1 cellular context compared by ENCODE assay signal in the genomic region with DNA sequence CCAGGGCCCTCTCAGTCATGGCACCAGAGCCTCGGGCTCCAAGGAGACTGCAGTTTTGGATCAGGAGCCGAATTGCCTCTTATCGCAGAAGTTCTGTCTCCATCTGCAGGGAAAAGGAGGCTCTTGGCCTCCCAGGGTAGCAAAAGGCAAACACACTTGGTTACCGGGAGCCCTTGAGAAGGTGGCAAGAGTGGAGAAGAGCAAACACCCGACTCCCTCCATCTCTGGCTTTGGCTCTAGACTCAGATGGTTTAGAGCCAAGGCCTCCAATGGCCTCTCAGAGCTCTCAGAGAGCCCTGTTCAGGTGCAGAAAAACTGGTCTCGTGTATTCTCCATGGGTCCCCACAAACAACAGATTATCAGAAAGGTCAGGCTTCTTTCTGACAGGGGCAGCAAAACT.
TF ChIP-seq lines count a peak whose summit lies in the region.

No MANE protein-coding gene starts in this region.

TF ChIP-seq in HepG2, 621 proteins besides CTCF, POLR2A, EP300 and RAD21:
- TF ChIP-seq HNRNPH1 (optimal IDR thresholded peaks at IDR 0.05; ENCODE audit: low read depth, low read length) (no peak), BRD4 (CRISPR knock-in tag; IDR thresholded peaks at IDR 0.05) (no peak), ZFP90 (CRISPR knock-in tag; IDR thresholded peaks at IDR 0.05; ENCODE audit: borderline replicate concordance) (no peak), FIP1L1 (IDR thresholded peaks at IDR 0.05; ENCODE audit: borderline replicate concordance, insufficient read depth, low read depth, low read length) (no peak), TCF12 (IDR thresholded peaks at IDR 0.05) (no peak), TCF12 (CRISPR knock-in tag; IDR thresholded peaks at IDR 0.05) (no peak), FOXJ3 (CRISPR knock-in tag; IDR thresholded peaks at IDR 0.05; ENCODE audit: borderline replicate concordance) (no peak), TBP (CRISPR knock-in tag; IDR thresholded peaks at IDR 0.05) (no peak), ZNF891 (CRISPR knock-in tag; IDR thresholded peaks at IDR 0.05) (no peak), STAG1 (CRISPR knock-in tag; IDR thresholded peaks at IDR 0.05) (no peak), FOXP1 (IDR thresholded peaks at IDR 0.05) (no peak), FOXP1 (CRISPR knock-in tag; IDR thresholded peaks at IDR 0.05) (no peak), ZNF720 (CRISPR knock-in tag; IDR thresholded peaks at IDR 0.05) (no peak), MAZ (IDR thresholded peaks at IDR 0.05; ENCODE audit: borderline replicate concordance, low read depth, low read length) (no peak), MAZ (CRISPR knock-in tag; IDR thresholded peaks at IDR 0.05; ENCODE audit: low read depth) (no peak), AKAP8 (CRISPR knock-in tag; IDR thresholded peaks at IDR 0.05) (no peak)
- TF ChIP-seq, protein P1, sequence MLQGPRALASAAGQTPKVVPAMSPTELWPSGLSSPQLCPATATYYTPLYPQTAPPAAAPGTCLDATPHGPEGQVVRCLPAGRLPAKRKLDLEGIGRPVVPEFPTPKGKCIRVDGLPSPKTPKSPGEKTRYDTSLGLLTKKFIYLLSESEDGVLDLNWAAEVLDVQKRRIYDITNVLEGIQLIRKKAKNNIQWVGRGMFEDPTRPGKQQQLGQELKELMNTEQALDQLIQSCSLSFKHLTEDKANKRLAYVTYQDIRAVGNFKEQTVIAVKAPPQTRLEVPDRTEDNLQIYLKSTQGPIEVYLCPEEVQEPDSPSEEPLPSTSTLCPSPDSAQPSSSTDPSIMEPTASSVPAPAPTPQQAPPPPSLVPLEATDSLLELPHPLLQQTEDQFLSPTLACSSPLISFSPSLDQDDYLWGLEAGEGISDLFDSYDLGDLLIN (CRISPR knock-in tag; IDR thresholded peaks at IDR 0.05; ENCODE audit: borderline replicate concordance): no peak
- TF ChIP-seq, protein P2, sequence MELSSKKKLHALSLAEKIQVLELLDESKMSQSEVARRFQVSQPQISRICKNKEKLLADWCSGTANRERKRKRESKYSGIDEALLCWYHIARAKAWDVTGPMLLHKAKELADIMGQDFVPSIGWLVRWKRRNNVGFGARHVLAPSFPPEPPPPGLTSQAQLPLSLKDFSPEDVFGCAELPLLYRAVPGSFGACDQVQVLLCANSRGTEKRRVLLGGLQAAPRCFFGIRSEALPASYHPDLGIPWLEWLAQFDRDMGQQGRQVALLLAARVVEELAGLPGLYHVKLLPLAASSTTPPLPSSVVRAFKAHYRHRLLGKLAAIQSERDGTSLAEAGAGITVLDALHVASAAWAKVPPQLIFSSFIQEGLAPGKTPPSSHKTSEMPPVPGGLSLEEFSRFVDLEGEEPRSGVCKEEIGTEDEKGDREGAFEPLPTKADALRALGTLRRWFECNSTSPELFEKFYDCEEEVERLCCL (CRISPR knock-in tag; IDR thresholded peaks at IDR 0.05; ENCODE audit: borderline replicate concordance): no peak
- TF ChIP-seq, protein P3, sequence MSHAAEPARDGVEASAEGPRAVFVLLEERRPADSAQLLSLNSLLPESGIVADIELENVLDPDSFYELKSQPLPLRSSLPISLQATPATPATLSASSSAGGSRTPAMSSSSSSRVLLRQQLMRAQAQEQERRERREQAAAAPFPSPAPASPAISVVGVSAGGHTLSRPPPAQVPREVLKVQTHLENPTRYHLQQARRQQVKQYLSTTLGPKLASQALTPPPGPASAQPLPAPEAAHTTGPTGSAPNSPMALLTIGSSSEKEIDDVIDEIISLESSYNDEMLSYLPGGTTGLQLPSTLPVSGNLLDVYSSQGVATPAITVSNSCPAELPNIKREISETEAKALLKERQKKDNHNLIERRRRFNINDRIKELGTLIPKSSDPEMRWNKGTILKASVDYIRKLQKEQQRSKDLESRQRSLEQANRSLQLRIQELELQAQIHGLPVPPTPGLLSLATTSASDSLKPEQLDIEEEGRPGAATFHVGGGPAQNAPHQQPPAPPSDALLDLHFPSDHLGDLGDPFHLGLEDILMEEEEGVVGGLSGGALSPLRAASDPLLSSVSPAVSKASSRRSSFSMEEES (CRISPR knock-in tag; IDR thresholded peaks at IDR 0.05): no peak
- TF ChIP-seq, protein P4, sequence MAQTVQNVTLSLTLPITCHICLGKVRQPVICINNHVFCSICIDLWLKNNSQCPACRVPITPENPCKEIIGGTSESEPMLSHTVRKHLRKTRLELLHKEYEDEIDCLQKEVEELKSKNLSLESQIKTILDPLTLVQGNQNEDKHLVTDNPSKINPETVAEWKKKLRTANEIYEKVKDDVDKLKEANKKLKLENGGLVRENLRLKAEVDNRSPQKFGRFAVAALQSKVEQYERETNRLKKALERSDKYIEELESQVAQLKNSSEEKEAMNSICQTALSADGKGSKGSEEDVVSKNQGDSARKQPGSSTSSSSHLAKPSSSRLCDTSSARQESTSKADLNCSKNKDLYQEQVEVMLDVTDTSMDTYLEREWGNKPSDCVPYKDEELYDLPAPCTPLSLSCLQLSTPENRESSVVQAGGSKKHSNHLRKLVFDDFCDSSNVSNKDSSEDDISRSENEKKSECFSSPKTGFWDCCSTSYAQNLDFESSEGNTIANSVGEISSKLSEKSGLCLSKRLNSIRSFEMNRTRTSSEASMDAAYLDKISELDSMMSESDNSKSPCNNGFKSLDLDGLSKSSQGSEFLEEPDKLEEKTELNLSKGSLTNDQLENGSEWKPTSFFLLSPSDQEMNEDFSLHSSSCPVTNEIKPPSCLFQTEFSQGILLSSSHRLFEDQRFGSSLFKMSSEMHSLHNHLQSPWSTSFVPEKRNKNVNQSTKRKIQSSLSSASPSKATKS (CRISPR knock-in tag; IDR thresholded peaks at IDR 0.05): no peak
